Comparison of ENCODE assay signal across 1 cellular context in genomic region chr1:223129229-223129851, GRCh38.
TF ChIP-seq lines count a peak whose summit lies in the region.

No MANE protein-coding gene starts in this region.

TF ChIP-seq in HepG2, 621 proteins besides CTCF, POLR2A, EP300 and RAD21 (continued from another document and continues in another):
- TF ChIP-seq PAWR (CRISPR knock-in tag; IDR thresholded peaks at IDR 0.05; ENCODE audit: borderline replicate concordance) (no peak), ZNF850 (CRISPR knock-in tag; conservative IDR thresholded peaks at IDR 0.05) (no peak), RFXAP (CRISPR knock-in tag; IDR thresholded peaks at IDR 0.05; ENCODE audit: borderline replicate concordance) (no peak), TARDBP (CRISPR knock-in tag; IDR thresholded peaks at IDR 0.05) (peak; percentile 23; the same call in 1 of the 2 replicates), SRSF1 (optimal IDR thresholded peaks at IDR 0.05; ENCODE audit: low read depth, low read length) (no peak), USF2 (IDR thresholded peaks at IDR 0.05; ENCODE audit: low read depth, low read length) (no peak), USF2 (CRISPR knock-in tag; IDR thresholded peaks at IDR 0.05; ENCODE audit: borderline replicate concordance) (no peak), MTA1 (CRISPR knock-in tag; IDR thresholded peaks at IDR 0.05; ENCODE audit: borderline replicate concordance) (no peak), ZNF3 (CRISPR knock-in tag; IDR thresholded peaks at IDR 0.05) (no peak), MXI1 (IDR thresholded peaks at IDR 0.05; ENCODE audit: borderline replicate concordance, low read depth, low read length) (no peak), YEATS2 (CRISPR knock-in tag; IDR thresholded peaks at IDR 0.05; ENCODE audit: borderline replicate concordance) (no peak), ZNF10 (CRISPR knock-in tag; IDR thresholded peaks at IDR 0.05; ENCODE audit: borderline replicate concordance, low read depth) (no peak), ZNF775 (CRISPR knock-in tag; IDR thresholded peaks at IDR 0.05; ENCODE audit: borderline replicate concordance) (no peak), IKZF4 (CRISPR knock-in tag; IDR thresholded peaks at IDR 0.05; ENCODE audit: borderline replicate concordance, low read depth, not compliant biosample characterization) (peak; percentile 37), ZSCAN21 (CRISPR knock-in tag; IDR thresholded peaks at IDR 0.05; ENCODE audit: borderline replicate concordance) (no peak), NBN (conservative IDR thresholded peaks at IDR 0.05) (no peak), ZNF616 (CRISPR knock-in tag; IDR thresholded peaks at IDR 0.05; ENCODE audit: low read depth) (no peak), MAX (IDR thresholded peaks at IDR 0.05) (no peak), TEF (CRISPR knock-in tag; IDR thresholded peaks at IDR 0.05) (no peak), CEBPB (IDR thresholded peaks at IDR 0.05; ENCODE audit: borderline replicate concordance, low read depth, low read length) (no peak), XRCC5 (optimal IDR thresholded peaks at IDR 0.05; ENCODE audit: low read length) (peak; percentile 71), HNRNPLL (IDR thresholded peaks at IDR 0.05; ENCODE audit: low read depth, low read length, poor library complexity, severe bottlenecking) (peak; percentile 45), ZNF839 (CRISPR knock-in tag; IDR thresholded peaks at IDR 0.05; ENCODE audit: borderline replicate concordance) (no peak), TFDP2 (CRISPR knock-in tag; IDR thresholded peaks at IDR 0.05) (no peak), ZNF121 (CRISPR knock-in tag; IDR thresholded peaks at IDR 0.05) (no peak), ZNF550 (CRISPR knock-in tag; IDR thresholded peaks at IDR 0.05; ENCODE audit: borderline replicate concordance) (no peak), NCOR1 (IDR thresholded peaks at IDR 0.05; ENCODE audit: borderline replicate concordance, low read length) (no peak), MIXL1 (CRISPR knock-in tag; IDR thresholded peaks at IDR 0.05) (no peak), FOXA1 (IDR thresholded peaks at IDR 0.05) (no peak), FOXA1 (CRISPR knock-in tag; IDR thresholded peaks at IDR 0.05) (no peak), TP53 (CRISPR knock-in tag; conservative IDR thresholded peaks at IDR 0.05) (no peak), ARNTL (CRISPR knock-in tag; IDR thresholded peaks at IDR 0.05) (no peak), MEIS1 (CRISPR knock-in tag; IDR thresholded peaks at IDR 0.05; ENCODE audit: borderline replicate concordance) (no peak), UBTF (CRISPR knock-in tag; IDR thresholded peaks at IDR 0.05) (peak; percentile 40), ZNF720 (CRISPR knock-in tag; IDR thresholded peaks at IDR 0.05) (no peak), ZNF180 (CRISPR knock-in tag; IDR thresholded peaks at IDR 0.05; ENCODE audit: borderline replicate concordance, low read depth) (no peak), ZNF343 (CRISPR knock-in tag; IDR thresholded peaks at IDR 0.05) (no peak), ZFP90 (CRISPR knock-in tag; IDR thresholded peaks at IDR 0.05; ENCODE audit: borderline replicate concordance) (no peak), CREM (IDR thresholded peaks at IDR 0.05) (no peak), CREM (CRISPR knock-in tag; IDR thresholded peaks at IDR 0.05) (no peak), KDM4B (CRISPR knock-in tag; IDR thresholded peaks at IDR 0.05) (no peak), AGO1 (IDR thresholded peaks at IDR 0.05; ENCODE audit: low read depth, low read length, poor library complexity, severe bottlenecking) (peak; percentile 38), ZKSCAN1 (IDR thresholded peaks at IDR 0.05; ENCODE audit: low read length) (no peak)
- TF ChIP-seq, protein P1, sequence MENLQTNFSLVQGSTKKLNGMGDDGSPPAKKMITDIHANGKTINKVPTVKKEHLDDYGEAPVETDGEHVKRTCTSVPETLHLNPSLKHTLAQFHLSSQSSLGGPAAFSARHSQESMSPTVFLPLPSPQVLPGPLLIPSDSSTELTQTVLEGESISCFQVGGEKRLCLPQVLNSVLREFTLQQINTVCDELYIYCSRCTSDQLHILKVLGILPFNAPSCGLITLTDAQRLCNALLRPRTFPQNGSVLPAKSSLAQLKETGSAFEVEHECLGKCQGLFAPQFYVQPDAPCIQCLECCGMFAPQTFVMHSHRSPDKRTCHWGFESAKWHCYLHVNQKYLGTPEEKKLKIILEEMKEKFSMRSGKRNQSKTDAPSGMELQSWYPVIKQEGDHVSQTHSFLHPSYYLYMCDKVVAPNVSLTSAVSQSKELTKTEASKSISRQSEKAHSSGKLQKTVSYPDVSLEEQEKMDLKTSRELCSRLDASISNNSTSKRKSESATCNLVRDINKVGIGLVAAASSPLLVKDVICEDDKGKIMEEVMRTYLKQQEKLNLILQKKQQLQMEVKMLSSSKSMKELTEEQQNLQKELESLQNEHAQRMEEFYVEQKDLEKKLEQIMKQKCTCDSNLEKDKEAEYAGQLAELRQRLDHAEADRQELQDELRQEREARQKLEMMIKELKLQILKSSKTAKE (CRISPR knock-in tag; IDR thresholded peaks at IDR 0.05; ENCODE audit: borderline replicate concordance) = no peak
- TF ChIP-seq, protein P2, sequence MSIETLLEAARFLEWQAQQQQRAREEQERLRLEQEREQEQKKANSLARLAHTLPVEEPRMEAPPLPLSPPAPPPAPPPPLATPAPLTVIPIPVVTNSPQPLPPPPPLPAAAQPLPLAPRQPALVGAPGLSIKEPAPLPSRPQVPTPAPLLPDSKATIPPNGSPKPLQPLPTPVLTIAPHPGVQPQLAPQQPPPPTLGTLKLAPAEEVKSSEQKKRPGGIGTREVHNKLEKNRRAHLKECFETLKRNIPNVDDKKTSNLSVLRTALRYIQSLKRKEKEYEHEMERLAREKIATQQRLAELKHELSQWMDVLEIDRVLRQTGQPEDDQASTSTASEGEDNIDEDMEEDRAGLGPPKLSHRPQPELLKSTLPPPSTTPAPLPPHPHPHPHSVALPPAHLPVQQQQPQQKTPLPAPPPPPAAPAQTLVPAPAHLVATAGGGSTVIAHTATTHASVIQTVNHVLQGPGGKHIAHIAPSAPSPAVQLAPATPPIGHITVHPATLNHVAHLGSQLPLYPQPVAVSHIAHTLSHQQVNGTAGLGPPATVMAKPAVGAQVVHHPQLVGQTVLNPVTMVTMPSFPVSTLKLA (IDR thresholded peaks at IDR 0.05) = peak; percentile 59
- TF ChIP-seq, protein P3, sequence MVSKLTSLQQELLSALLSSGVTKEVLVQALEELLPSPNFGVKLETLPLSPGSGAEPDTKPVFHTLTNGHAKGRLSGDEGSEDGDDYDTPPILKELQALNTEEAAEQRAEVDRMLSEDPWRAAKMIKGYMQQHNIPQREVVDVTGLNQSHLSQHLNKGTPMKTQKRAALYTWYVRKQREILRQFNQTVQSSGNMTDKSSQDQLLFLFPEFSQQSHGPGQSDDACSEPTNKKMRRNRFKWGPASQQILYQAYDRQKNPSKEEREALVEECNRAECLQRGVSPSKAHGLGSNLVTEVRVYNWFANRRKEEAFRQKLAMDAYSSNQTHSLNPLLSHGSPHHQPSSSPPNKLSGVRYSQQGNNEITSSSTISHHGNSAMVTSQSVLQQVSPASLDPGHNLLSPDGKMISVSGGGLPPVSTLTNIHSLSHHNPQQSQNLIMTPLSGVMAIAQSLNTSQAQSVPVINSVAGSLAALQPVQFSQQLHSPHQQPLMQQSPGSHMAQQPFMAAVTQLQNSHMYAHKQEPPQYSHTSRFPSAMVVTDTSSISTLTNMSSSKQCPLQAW (CRISPR knock-in tag; IDR thresholded peaks at IDR 0.05) = no peak
- TF ChIP-seq, protein P4, sequence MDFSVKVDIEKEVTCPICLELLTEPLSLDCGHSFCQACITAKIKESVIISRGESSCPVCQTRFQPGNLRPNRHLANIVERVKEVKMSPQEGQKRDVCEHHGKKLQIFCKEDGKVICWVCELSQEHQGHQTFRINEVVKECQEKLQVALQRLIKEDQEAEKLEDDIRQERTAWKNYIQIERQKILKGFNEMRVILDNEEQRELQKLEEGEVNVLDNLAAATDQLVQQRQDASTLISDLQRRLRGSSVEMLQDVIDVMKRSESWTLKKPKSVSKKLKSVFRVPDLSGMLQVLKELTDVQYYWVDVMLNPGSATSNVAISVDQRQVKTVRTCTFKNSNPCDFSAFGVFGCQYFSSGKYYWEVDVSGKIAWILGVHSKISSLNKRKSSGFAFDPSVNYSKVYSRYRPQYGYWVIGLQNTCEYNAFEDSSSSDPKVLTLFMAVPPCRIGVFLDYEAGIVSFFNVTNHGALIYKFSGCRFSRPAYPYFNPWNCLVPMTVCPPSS (IDR thresholded peaks at IDR 0.05) = no peak
- TF ChIP-seq, protein P5, sequence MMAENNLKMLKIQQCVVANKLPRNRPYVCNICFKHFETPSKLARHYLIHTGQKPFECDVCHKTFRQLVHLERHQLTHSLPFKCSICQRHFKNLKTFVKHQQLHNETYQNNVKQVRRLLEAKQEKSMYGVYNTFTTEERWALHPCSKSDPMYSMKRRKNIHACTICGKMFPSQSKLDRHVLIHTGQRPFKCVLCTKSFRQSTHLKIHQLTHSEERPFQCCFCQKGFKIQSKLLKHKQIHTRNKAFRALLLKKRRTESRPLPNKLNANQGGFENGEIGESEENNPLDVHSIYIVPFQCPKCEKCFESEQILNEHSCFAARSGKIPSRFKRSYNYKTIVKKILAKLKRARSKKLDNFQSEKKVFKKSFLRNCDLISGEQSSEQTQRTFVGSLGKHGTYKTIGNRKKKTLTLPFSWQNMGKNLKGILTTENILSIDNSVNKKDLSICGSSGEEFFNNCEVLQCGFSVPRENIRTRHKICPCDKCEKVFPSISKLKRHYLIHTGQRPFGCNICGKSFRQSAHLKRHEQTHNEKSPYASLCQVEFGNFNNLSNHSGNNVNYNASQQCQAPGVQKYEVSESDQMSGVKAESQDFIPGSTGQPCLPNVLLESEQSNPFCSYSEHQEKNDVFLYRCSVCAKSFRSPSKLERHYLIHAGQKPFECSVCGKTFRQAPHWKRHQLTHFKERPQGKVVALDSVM (CRISPR knock-in tag; IDR thresholded peaks at IDR 0.05) = no peak
